31 cellular contexts compared by ENCODE assay signal in genomic region chr18:11096839-11097750, GRCh38. TPM values are rescaled to one million over a fixed set of nuclear protein-coding genes. Genes with fewer than 3 reads are reported as not detected.
A peak's percentile ranks its signal among the peaks of the same experiment; 100 is the strongest.
DNase-seq lines count a peak whose midpoint lies in the region; ATAC-seq and TF ChIP-seq lines count a peak whose summit lies in the region.
"Had no signal": no experiment of that assay in that cellular context is flagged by ENCODE, and none has a peak within 500 bp of the region (broad histone marks: within the 10 kb centered on the region; RNA-seq: fewer than 3 reads in every experiment).

No MANE protein-coding gene starts in this region.

- H3K27ac ChIP-seq in osteoblast (ENCODE audit: low read depth, low read length): no peak overlapping the region
- H3K27ac ChIP-seq: 22Rv1, body of pancreas, left ventricle myocardium inferior, neutrophil had no signal

- H3K4me1 ChIP-seq in osteoblast (ENCODE audit: insufficient read depth, low read length): no peaks in the 10 kb centered on the region
- H3K4me1 ChIP-seq: adrenal gland, body of pancreas, Caco-2, left ventricle myocardium inferior, right lobe of liver had no signal

- no peaks in the 10 kb centered on the region for H3K27me3 ChIP-seq in osteoblast (ENCODE audit: insufficient read depth, low read length)
- H3K27me3 ChIP-seq: adrenal gland, body of pancreas, right lobe of liver had no signal

- no peaks in the 10 kb centered on the region for H4K20me1 ChIP-seq in osteoblast (ENCODE audit: insufficient read depth, low read length)

- peak overlapping the region; percentile 39 for H3K4me2 ChIP-seq in osteoblast (ENCODE audit: insufficient read depth, low read length)

- H3K4me3 ChIP-seq in fibroblast of mammary gland (ENCODE audit: control insufficient read depth, low read depth, low read length): no peak overlapping the region
- H3K4me3 ChIP-seq in osteoblast (ENCODE audit: insufficient read depth, low read length): no peak overlapping the region
- H3K4me3 ChIP-seq: adrenal gland, body of pancreas, left ventricle myocardium inferior, right lobe of liver had no signal

- ATAC-seq in GM18511 (IDR thresholded peaks at IDR 0.05; ENCODE audit: unreplicated experiment): no peak
- ATAC-seq: activated CD8-positive, alpha-beta T cell treated with anti-CD3 and anti-CD28 coated beads for 36 hours; body of pancreas; stimulated activated effector memory CD8-positive, alpha-beta T cell treated with anti-CD3 and anti-CD28 coated beads, Interleukin-12 subunit alpha, Interleukin-12 subunit beta, amount 100 ng/mL, for 72 hours had no signal

- H2AFZ ChIP-seq in osteoblast (ENCODE audit: low read length): no peak overlapping the region

- no peaks in the 10 kb centered on the region for H3K36me3 ChIP-seq in osteoblast (ENCODE audit: insufficient read depth, low read length)
- H3K36me3 ChIP-seq: adrenal gland, left ventricle myocardium inferior, neutrophil, right lobe of liver had no signal

- no peak for TF ChIP-seq CTCF in fibroblast of mammary gland (conservative IDR thresholded peaks at IDR 0.05; ENCODE audit: control insufficient read depth, insufficient read depth, low read depth, low read length)
- no peak for TF ChIP-seq CTCF in osteoblast (IDR thresholded peaks at IDR 0.05; ENCODE audit: extremely low read depth, low read depth, low read length)

- H3K9me3 ChIP-seq in osteoblast (ENCODE audit: low read depth, low read length): no peaks in the 10 kb centered on the region
- H3K9me3 ChIP-seq: adrenal gland, body of pancreas, Caco-2, left ventricle myocardium inferior, neutrophil, right lobe of liver had no signal

- peak; percentile 10 for DNase-seq in AG08395 (ENCODE audit: low spot score)
- DNase-seq in M059J (ENCODE audit: low read depth): peak; percentile 57
- DNase-seq in fibroblast of mammary gland (ENCODE audit: low read depth): peak; percentile 2
- no peak for DNase-seq in osteoblast (ENCODE audit: insufficient read length, low spot score, missing footprints)
- no peak for DNase-seq in NCI-H2171 treated with DMSO at 0.1 percent for 48 hours (lab: John Stamatoyannopoulos, UW)
- no peak for DNase-seq in hippocampal formation (lab: John Stamatoyannopoulos, UW)
- no peak for DNase-seq in NCI-H1105 treated with DMSO at 0.1 percent for 48 hours (lab: John Stamatoyannopoulos, UW)
- DNase-seq: activated CD8-positive, alpha-beta memory T cell treated with anti-CD3 and anti-CD28 coated beads, Interleukin-2, amount 50 U/mL, for 48 hours; activated CD8-positive, alpha-beta T cell treated with anti-CD3 and anti-CD28 coated beads for 36 hours; activated naive CD4-positive, alpha-beta T cell treated with anti-CD3 and anti-CD28 coated beads for 36 hours; adrenal gland; body of pancreas; Caco-2; DMS53; GDM1; GOT3; head of caudate nucleus; HFFc6; islet precursor cell; left ventricle myocardium inferior; NCI-H2029; NCI-H2227 treated with DMSO at 0.1 percent for 48 hours; NCI-H526 treated with DMSO at 0.1 percent for 48 hours; right lobe of liver; SIG-M5; trophoblast cell had no signal

- no peaks in the 10 kb centered on the region for H3K79me2 ChIP-seq in osteoblast (ENCODE audit: insufficient read depth, low read length)

RNA-seq across cellular contexts. Expression of gene PIEZO2, which starts 52.3 kb away (rescaled TPM):
- 11.7 and 22.9 TPM in 2 replicates for total RNA-seq in M059J (2014; rRNA removed; shearing (Covaris generic))
- total RNA-seq in osteoblast: 6.5 and 46.7 TPM in 2 replicates
- total RNA-seq: activated CD8-positive, alpha-beta T cell treated with anti-CD3 and anti-CD28 coated beads for 36 hours; activated naive CD4-positive, alpha-beta T cell treated with anti-CD3 and anti-CD28 coated beads for 36 hours; activated T-helper 1 cell treated with anti-CD3 and anti-CD28 coated beads, Interleukin-12 subunit alpha, Interleukin-12 subunit beta, Interleukin-2, Interleukin-4 antibody, amounts not matched to agents 30 ng/mL and 10 ng/mL and 1 ng/mL, durations not matched to agents 14 hours and 24 hours and 36 hours; HFFc6 had no signal

Comparison
In these comparisons a context has a peak if more than half of its experiments do, and no peak if none do; other contexts are left out.
1. DNase-seq: peak in AG08395 (single experiment), M059J (single experiment) and fibroblast of mammary gland (single experiment); none in osteoblast (single experiment), NCI-H2171 treated with DMSO at 0.1 percent for 48 hours (single experiment), hippocampal formation (0 of 2) and NCI-H1105 treated with DMSO at 0.1 percent for 48 hours (single experiment).